In the genomic region with DNA sequence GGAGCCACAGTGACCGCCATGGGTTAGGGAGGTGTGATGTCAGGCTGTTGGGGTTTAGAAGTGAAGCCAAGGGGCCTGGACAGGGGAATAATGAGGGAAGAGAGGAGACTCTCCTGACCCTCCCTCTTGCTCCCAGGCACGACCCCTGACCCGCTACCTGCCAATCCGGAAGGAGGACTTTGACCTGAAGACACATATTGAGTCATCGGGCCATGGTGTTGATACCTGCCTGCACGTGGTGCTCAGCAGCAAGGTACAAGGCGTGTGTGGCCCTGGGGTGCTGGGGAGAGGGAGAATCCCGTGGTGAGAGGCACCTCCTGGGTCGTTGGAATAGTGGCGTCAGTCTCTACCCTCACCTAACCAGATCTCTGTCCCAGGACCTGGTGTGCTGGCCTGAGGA, we compare ENCODE assay signal across 1 cellular context.
A peak's percentile ranks its signal among the peaks of the same experiment; 100 is the strongest.
TF ChIP-seq lines count a peak whose summit lies in the region.

No MANE protein-coding gene starts in this region.

TF ChIP-seq in HepG2, 621 proteins besides CTCF, POLR2A, EP300 and RAD21 (continued from another document and continues in another):
- TF ChIP-seq, protein P1, sequence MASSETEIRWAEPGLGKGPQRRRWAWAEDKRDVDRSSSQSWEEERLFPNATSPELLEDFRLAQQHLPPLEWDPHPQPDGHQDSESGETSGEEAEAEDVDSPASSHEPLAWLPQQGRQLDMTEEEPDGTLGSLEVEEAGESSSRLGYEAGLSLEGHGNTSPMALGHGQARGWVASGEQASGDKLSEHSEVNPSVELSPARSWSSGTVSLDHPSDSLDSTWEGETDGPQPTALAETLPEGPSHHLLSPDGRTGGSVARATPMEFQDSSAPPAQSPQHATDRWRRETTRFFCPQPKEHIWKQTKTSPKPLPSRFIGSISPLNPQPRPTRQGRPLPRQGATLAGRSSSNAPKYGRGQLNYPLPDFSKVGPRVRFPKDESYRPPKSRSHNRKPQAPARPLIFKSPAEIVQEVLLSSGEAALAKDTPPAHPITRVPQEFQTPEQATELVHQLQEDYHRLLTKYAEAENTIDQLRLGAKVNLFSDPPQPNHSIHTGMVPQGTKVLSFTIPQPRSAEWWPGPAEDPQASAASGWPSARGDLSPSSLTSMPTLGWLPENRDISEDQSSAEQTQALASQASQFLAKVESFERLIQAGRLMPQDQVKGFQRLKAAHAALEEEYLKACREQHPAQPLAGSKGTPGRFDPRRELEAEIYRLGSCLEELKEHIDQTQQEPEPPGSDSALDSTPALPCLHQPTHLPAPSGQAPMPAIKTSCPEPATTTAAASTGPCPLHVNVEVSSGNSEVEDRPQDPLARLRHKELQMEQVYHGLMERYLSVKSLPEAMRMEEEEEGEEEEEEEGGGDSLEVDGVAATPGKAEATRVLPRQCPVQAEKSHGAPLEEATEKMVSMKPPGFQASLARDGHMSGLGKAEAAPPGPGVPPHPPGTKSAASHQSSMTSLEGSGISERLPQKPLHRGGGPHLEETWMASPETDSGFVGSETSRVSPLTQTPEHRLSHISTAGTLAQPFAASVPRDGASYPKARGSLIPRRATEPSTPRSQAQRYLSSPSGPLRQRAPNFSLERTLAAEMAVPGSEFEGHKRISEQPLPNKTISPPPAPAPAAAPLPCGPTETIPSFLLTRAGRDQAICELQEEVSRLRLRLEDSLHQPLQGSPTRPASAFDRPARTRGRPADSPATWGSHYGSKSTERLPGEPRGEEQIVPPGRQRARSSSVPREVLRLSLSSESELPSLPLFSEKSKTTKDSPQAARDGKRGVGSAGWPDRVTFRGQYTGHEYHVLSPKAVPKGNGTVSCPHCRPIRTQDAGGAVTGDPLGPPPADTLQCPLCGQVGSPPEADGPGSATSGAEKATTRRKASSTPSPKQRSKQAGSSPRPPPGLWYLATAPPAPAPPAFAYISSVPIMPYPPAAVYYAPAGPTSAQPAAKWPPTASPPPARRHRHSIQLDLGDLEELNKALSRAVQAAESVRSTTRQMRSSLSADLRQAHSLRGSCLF (CRISPR knock-in tag; IDR thresholded peaks at IDR 0.05; ENCODE audit: borderline replicate concordance), result no peak
- no peak for TF ChIP-seq SUZ12 (IDR thresholded peaks at IDR 0.05; ENCODE audit: low read depth, low read length)
- TF ChIP-seq RORA (CRISPR knock-in tag; IDR thresholded peaks at IDR 0.05), result no peak
- TF ChIP-seq EEA1 (CRISPR knock-in tag; IDR thresholded peaks at IDR 0.05; ENCODE audit: borderline replicate concordance), result no peak
- TF ChIP-seq, protein P2, sequence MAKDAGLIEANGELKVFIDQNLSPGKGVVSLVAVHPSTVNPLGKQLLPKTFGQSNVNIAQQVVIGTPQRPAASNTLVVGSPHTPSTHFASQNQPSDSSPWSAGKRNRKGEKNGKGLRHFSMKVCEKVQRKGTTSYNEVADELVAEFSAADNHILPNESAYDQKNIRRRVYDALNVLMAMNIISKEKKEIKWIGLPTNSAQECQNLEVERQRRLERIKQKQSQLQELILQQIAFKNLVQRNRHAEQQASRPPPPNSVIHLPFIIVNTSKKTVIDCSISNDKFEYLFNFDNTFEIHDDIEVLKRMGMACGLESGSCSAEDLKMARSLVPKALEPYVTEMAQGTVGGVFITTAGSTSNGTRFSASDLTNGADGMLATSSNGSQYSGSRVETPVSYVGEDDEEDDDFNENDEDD (CRISPR knock-in tag; IDR thresholded peaks at IDR 0.05; ENCODE audit: borderline replicate concordance), result peak; percentile 28; the same call in 1 of the 2 replicates
- TF ChIP-seq SCMH1 (CRISPR knock-in tag; IDR thresholded peaks at IDR 0.05; ENCODE audit: borderline replicate concordance), result no peak
- TF ChIP-seq, protein P3, sequence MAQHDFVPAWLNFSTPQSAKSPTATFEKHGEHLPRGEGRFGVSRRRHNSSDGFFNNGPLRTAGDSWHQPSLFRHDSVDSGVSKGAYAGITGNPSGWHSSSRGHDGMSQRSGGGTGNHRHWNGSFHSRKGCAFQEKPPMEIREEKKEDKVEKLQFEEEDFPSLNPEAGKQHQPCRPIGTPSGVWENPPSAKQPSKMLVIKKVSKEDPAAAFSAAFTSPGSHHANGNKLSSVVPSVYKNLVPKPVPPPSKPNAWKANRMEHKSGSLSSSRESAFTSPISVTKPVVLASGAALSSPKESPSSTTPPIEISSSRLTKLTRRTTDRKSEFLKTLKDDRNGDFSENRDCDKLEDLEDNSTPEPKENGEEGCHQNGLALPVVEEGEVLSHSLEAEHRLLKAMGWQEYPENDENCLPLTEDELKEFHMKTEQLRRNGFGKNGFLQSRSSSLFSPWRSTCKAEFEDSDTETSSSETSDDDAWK (CRISPR knock-in tag; IDR thresholded peaks at IDR 0.05), result no peak
- TF ChIP-seq, protein P4, sequence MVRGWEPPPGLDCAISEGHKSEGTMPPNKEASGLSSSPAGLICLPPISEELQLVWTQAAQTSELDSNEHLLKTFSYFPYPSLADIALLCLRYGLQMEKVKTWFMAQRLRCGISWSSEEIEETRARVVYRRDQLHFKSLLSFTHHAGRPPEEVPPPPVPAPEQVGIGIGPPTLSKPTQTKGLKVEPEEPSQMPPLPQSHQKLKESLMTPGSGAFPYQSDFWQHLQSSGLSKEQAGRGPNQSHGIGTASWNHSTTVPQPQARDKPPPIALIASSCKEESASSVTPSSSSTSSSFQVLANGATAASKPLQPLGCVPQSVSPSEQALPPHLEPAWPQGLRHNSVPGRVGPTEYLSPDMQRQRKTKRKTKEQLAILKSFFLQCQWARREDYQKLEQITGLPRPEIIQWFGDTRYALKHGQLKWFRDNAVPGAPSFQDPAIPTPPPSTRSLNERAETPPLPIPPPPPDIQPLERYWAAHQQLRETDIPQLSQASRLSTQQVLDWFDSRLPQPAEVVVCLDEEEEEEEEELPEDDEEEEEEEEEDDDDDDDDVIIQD (CRISPR knock-in tag; IDR thresholded peaks at IDR 0.05; ENCODE audit: low read depth), result peak; percentile 37; the same call in 1 of the 2 replicates
- no peak for TF ChIP-seq ZNF557 (CRISPR knock-in tag; IDR thresholded peaks at IDR 0.05)
- TF ChIP-seq KDM4B (CRISPR knock-in tag; IDR thresholded peaks at IDR 0.05), result no peak
- no peak for TF ChIP-seq BORCS8-MEF2B (CRISPR knock-in tag; IDR thresholded peaks at IDR 0.05)
- TF ChIP-seq ZKSCAN1 (IDR thresholded peaks at IDR 0.05; ENCODE audit: low read length), result no peak
- TF ChIP-seq GZF1 (CRISPR knock-in tag; IDR thresholded peaks at IDR 0.05), result no peak
- no peak for TF ChIP-seq CENPT (CRISPR knock-in tag; IDR thresholded peaks at IDR 0.05; ENCODE audit: low read depth)
- no peak for TF ChIP-seq PHF21A (CRISPR knock-in tag; IDR thresholded peaks at IDR 0.05)
- peak; percentile 81 for TF ChIP-seq NR2C2 (CRISPR knock-in tag; IDR thresholded peaks at IDR 0.05; ENCODE audit: borderline replicate concordance)
- TF ChIP-seq, protein P5, sequence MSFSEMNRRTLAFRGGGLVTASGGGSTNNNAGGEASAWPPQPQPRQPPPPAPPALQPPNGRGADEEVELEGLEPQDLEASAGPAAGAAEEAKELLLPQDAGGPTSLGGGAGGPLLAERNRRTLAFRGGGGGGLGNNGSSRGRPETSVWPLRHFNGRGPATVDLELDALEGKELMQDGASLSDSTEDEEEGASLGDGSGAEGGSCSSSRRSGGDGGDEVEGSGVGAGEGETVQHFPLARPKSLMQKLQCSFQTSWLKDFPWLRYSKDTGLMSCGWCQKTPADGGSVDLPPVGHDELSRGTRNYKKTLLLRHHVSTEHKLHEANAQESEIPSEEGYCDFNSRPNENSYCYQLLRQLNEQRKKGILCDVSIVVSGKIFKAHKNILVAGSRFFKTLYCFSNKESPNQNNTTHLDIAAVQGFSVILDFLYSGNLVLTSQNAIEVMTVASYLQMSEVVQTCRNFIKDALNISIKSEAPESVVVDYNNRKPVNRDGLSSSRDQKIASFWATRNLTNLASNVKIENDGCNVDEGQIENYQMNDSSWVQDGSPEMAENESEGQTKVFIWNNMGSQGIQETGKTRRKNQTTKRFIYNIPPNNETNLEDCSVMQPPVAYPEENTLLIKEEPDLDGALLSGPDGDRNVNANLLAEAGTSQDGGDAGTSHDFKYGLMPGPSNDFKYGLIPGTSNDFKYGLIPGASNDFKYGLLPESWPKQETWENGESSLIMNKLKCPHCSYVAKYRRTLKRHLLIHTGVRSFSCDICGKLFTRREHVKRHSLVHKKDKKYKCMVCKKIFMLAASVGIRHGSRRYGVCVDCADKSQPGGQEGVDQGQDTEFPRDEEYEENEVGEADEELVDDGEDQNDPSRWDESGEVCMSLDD (CRISPR knock-in tag; IDR thresholded peaks at IDR 0.05; ENCODE audit: borderline replicate concordance), result no peak
- peak; percentile 75 for TF ChIP-seq SAP130 (CRISPR knock-in tag; IDR thresholded peaks at IDR 0.05; ENCODE audit: low read depth)
- TF ChIP-seq, protein P6, sequence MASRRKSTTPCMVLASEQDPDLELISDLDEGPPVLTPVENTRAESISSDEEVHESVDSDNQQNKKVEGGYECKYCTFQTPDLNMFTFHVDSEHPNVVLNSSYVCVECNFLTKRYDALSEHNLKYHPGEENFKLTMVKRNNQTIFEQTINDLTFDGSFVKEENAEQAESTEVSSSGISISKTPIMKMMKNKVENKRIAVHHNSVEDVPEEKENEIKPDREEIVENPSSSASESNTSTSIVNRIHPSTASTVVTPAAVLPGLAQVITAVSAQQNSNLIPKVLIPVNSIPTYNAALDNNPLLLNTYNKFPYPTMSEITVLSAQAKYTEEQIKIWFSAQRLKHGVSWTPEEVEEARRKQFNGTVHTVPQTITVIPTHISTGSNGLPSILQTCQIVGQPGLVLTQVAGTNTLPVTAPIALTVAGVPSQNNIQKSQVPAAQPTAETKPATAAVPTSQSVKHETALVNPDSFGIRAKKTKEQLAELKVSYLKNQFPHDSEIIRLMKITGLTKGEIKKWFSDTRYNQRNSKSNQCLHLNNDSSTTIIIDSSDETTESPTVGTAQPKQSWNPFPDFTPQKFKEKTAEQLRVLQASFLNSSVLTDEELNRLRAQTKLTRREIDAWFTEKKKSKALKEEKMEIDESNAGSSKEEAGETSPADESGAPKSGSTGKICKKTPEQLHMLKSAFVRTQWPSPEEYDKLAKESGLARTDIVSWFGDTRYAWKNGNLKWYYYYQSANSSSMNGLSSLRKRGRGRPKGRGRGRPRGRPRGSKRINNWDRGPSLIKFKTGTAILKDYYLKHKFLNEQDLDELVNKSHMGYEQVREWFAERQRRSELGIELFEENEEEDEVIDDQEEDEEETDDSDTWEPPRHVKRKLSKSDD (CRISPR knock-in tag; IDR thresholded peaks at IDR 0.05; ENCODE audit: low read depth), result no peak
- no peak for TF ChIP-seq MAFF (IDR thresholded peaks at IDR 0.05; ENCODE audit: low read depth, low read length)
- TF ChIP-seq, protein P7, sequence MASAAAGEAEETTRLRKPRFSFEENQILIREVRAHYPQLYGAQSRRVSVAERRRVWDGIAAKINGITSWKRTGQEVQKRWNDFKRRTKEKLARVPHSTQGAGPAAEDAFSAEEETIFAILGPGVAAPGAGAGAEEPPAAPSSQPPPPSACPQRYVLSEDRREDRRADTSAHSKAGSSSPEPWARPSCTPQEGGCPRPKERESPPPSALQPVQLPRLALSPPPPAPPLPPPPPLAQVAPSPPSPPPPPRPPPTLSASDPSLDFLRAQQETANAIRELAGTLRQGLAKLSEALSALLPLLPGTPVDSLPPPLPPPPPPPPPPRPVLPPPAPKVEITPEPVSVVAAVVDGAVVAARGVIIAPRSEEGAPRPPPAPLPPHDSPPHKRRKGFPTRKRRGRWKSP (CRISPR knock-in tag; IDR thresholded peaks at IDR 0.05), result no peak
- TF ChIP-seq ZNF605 (CRISPR knock-in tag; IDR thresholded peaks at IDR 0.05), result no peak; the same call in 1 of the 2 replicates
- TF ChIP-seq RXRB (CRISPR knock-in tag; IDR thresholded peaks at IDR 0.05; ENCODE audit: borderline replicate concordance), result peak; percentile 58; the same call in 1 of the 2 replicates
- no peak for TF ChIP-seq ZNF331 (CRISPR knock-in tag; IDR thresholded peaks at IDR 0.05)
- TF ChIP-seq YY1 (IDR thresholded peaks at IDR 0.05; ENCODE audit: insufficient read depth, insufficient replicate concordance, low read depth, low read length), result no peak
- TF ChIP-seq BHLHE40 (IDR thresholded peaks at IDR 0.05; ENCODE audit: low read length), result peak; percentile 76
- TF ChIP-seq ZFP1 (CRISPR knock-in tag; IDR thresholded peaks at IDR 0.05), result no peak
- TF ChIP-seq ZMYM4 (CRISPR knock-in tag; IDR thresholded peaks at IDR 0.05), result no peak
- no peak for TF ChIP-seq ZSCAN29 (CRISPR knock-in tag; conservative IDR thresholded peaks at IDR 0.05)
- no peak for TF ChIP-seq HMGA1 (CRISPR knock-in tag; conservative IDR thresholded peaks at IDR 0.05)
- TF ChIP-seq ZNF354B (CRISPR knock-in tag; IDR thresholded peaks at IDR 0.05), result no peak
- TF ChIP-seq, protein P8, sequence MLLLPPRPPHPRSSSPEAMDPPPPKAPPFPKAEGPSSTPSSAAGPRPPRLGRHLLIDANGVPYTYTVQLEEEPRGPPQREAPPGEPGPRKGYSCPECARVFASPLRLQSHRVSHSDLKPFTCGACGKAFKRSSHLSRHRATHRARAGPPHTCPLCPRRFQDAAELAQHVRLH (CRISPR knock-in tag; IDR thresholded peaks at IDR 0.05; ENCODE audit: borderline replicate concordance, low read depth), result no peak
- TF ChIP-seq ZSCAN22 (CRISPR knock-in tag; IDR thresholded peaks at IDR 0.05), result no peak
- no peak for TF ChIP-seq CREM (IDR thresholded peaks at IDR 0.05)
- TF ChIP-seq CREM (CRISPR knock-in tag; IDR thresholded peaks at IDR 0.05), result no peak
- TF ChIP-seq, protein P9, sequence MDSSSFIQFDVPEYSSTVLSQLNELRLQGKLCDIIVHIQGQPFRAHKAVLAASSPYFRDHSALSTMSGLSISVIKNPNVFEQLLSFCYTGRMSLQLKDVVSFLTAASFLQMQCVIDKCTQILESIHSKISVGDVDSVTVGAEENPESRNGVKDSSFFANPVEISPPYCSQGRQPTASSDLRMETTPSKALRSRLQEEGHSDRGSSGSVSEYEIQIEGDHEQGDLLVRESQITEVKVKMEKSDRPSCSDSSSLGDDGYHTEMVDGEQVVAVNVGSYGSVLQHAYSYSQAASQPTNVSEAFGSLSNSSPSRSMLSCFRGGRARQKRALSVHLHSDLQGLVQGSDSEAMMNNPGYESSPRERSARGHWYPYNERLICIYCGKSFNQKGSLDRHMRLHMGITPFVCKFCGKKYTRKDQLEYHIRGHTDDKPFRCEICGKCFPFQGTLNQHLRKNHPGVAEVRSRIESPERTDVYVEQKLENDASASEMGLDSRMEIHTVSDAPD (CRISPR knock-in tag; IDR thresholded peaks at IDR 0.05), result no peak
- TF ChIP-seq HNRNPK (IDR thresholded peaks at IDR 0.05; ENCODE audit: low read depth, low read length, poor library complexity, severe bottlenecking), result no peak
- TF ChIP-seq HNRNPLL (IDR thresholded peaks at IDR 0.05; ENCODE audit: low read depth, low read length, poor library complexity, severe bottlenecking), result no peak
